Comparison of ENCODE assay signal across 11 cellular contexts in the genomic region with DNA sequence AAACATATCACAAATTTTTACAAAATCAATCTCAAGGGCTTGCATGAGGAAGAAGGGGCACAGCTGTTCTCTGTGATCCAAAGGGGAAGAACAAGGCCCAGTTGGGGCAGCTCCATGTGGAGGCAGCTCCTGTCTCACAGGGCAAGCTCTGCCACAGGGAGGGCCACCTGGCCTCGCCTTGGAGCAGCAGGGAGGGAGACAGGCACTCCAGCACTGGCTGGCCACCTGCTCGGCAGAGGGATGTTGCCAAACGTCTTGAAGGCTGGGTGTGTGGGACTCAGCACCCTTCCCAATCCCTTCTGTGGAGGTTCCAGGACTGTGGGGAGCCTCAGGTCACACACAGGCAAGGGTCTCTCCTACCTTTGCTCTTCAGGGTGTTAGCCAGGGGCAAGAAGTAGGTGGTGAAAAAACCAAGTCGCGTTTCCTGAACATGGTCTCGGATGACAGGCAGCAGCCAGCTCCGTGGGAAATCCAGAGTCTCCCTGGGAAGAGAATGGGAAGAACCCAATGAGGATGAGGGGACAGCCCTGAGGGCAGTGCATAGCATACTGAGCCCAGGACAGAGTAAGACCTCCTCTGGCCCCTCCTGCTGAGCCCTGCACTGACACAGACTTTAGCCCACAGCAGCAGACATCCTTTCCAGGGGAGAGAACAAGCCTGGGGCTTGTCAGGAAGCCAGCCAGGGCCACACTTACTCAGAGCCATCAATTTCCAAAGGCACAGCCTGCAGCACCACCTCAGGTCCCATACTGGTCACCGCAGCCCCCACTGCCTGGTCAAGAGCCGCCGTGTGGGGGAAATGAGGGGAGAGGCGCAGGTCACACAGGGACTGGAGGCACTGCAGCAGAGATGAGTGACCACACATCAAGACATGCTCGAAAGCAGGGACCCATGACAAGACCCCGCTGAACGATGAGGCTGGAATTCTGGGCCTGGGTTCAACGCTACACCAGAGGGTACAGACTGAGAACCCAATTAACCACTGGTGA.
"Had no signal": no experiment of that assay in that cellular context is flagged by ENCODE, and none has a peak within 500 bp of the region (broad histone marks: within the 10 kb centered on the region; RNA-seq: fewer than 3 reads in every experiment).

No MANE protein-coding gene starts in this region.

- H3K4me3 Mint-ChIP-seq: activated CD4-positive, alpha-beta T cell treated with anti-CD3 and anti-CD28 coated beads, Interleukin-2, amount 10 ng/mL, durations not matched to agents 24 days and 14 days; activated naive CD4-positive, alpha-beta T cell treated with anti-CD3 and anti-CD28 coated beads, Interleukin-2, amount 50 U/mL, for 24 hours; activated T-cell treated with anti-CD3 and anti-CD28 coated beads, Interleukin-2, amount 50 U/mL, for 24 hours; naive thymus-derived CD8-positive, alpha-beta T cell; stimulated activated naive CD8-positive, alpha-beta T cell treated with anti-CD3 and anti-CD28 coated beads, Interleukin-15, Interleukin-2, amounts not matched to agents 100 ng/mL and 50 ng/mL, for 24 hours had no signal

- H3K9me3 Mint-ChIP-seq: activated CD4-positive, alpha-beta T cell treated with anti-CD3 and anti-CD28 coated beads, Interleukin-2, amount 10 ng/mL, durations not matched to agents 24 days and 14 days; activated naive CD4-positive, alpha-beta T cell treated with anti-CD3 and anti-CD28 coated beads, Interleukin-2, amount 50 U/mL, for 24 hours; activated T-cell treated with anti-CD3 and anti-CD28 coated beads, Interleukin-2, amount 50 U/mL, for 24 hours; naive thymus-derived CD8-positive, alpha-beta T cell; stimulated activated naive CD8-positive, alpha-beta T cell treated with anti-CD3 and anti-CD28 coated beads, Interleukin-15, Interleukin-2, amounts not matched to agents 100 ng/mL and 50 ng/mL, for 24 hours had no signal

- H3K9me3 ChIP-seq: breast epithelium, esophagus muscularis mucosa, mucosa of descending colon had no signal

- H3K4me1 ChIP-seq: breast epithelium, esophagus muscularis mucosa had no signal

- H3K27ac Mint-ChIP-seq: activated CD4-positive, alpha-beta T cell treated with anti-CD3 and anti-CD28 coated beads, Interleukin-2, amount 10 ng/mL, durations not matched to agents 24 days and 14 days; activated naive CD4-positive, alpha-beta T cell treated with anti-CD3 and anti-CD28 coated beads, Interleukin-2, amount 50 U/mL, for 24 hours; activated T-cell treated with anti-CD3 and anti-CD28 coated beads, Interleukin-2, amount 50 U/mL, for 24 hours; naive thymus-derived CD8-positive, alpha-beta T cell; stimulated activated naive CD8-positive, alpha-beta T cell treated with anti-CD3 and anti-CD28 coated beads, Interleukin-15, Interleukin-2, amounts not matched to agents 100 ng/mL and 50 ng/mL, for 24 hours had no signal

- H3K27me3 ChIP-seq: breast epithelium, esophagus muscularis mucosa had no signal

- H3K4me1 Mint-ChIP-seq: activated CD4-positive, alpha-beta T cell treated with anti-CD3 and anti-CD28 coated beads, Interleukin-2, amount 10 ng/mL, durations not matched to agents 24 days and 14 days; activated naive CD4-positive, alpha-beta T cell treated with anti-CD3 and anti-CD28 coated beads, Interleukin-2, amount 50 U/mL, for 24 hours; naive thymus-derived CD8-positive, alpha-beta T cell had no signal

- H3K27me3 Mint-ChIP-seq: activated CD4-positive, alpha-beta T cell treated with anti-CD3 and anti-CD28 coated beads, Interleukin-2, amount 10 ng/mL, durations not matched to agents 24 days and 14 days; activated naive CD4-positive, alpha-beta T cell treated with anti-CD3 and anti-CD28 coated beads, Interleukin-2, amount 50 U/mL, for 24 hours; activated T-cell treated with anti-CD3 and anti-CD28 coated beads, Interleukin-2, amount 50 U/mL, for 24 hours; naive thymus-derived CD8-positive, alpha-beta T cell; stimulated activated naive CD8-positive, alpha-beta T cell treated with anti-CD3 and anti-CD28 coated beads, Interleukin-15, Interleukin-2, amounts not matched to agents 100 ng/mL and 50 ng/mL, for 24 hours had no signal

- H3K27ac ChIP-seq: breast epithelium, esophagus muscularis mucosa had no signal

- H3K36me3 Mint-ChIP-seq: activated naive CD4-positive, alpha-beta T cell treated with anti-CD3 and anti-CD28 coated beads, Interleukin-2, amount 50 U/mL, for 24 hours had no signal

- DNase-seq: activated CD4-positive, alpha-beta T cell treated with anti-CD3 and anti-CD28 coated beads, Interleukin-2, amount 10 ng/mL, durations not matched to agents 24 days and 14 days; activated effector memory CD4-positive, alpha-beta T cell treated with Interleukin-2 at 50 U/mL for 16 hours; activated T-cell treated with anti-CD3 and anti-CD28 coated beads, Interleukin-2, amount 50 U/mL, for 24 hours; anterior cingulate cortex; mucosa of descending colon; naive thymus-derived CD8-positive, alpha-beta T cell; stimulated activated CD4-positive, alpha-beta T cell treated with anti-CD3 and anti-CD28 coated beads, Interleukin-4, amount 100 ng/mL, for 24 hours had no signal

- H3K4me3 ChIP-seq: breast epithelium, esophagus muscularis mucosa, mucosa of descending colon had no signal

- H3K36me3 ChIP-seq: breast epithelium had no signal

- ATAC-seq: naive thymus-derived CD8-positive, alpha-beta T cell had no signal
